ENCODE assay signal across 9 cellular contexts in genomic region chr3:175159202-175159601, GRCh38.
"Had no signal": no experiment of that assay in that cellular context is flagged by ENCODE, and none has a peak within 500 bp of the region (broad histone marks: within the 10 kb centered on the region; RNA-seq: fewer than 3 reads in every experiment).

No MANE protein-coding gene starts in this region.

- H3K4me3 ChIP-seq: GM23338, K562 had no signal

- ATAC-seq: GM23338, K562 had no signal

- DNase-seq: H9, HCEC 1CT, IMR-90, KG1 had no signal

- H3K4me2 ChIP-seq: GM23338 had no signal

- H2AFZ ChIP-seq: GM23338 had no signal

- FAIRE-seq: H1, H54, HTR-8/SVneo, K562 had no signal
